In the genomic region with DNA sequence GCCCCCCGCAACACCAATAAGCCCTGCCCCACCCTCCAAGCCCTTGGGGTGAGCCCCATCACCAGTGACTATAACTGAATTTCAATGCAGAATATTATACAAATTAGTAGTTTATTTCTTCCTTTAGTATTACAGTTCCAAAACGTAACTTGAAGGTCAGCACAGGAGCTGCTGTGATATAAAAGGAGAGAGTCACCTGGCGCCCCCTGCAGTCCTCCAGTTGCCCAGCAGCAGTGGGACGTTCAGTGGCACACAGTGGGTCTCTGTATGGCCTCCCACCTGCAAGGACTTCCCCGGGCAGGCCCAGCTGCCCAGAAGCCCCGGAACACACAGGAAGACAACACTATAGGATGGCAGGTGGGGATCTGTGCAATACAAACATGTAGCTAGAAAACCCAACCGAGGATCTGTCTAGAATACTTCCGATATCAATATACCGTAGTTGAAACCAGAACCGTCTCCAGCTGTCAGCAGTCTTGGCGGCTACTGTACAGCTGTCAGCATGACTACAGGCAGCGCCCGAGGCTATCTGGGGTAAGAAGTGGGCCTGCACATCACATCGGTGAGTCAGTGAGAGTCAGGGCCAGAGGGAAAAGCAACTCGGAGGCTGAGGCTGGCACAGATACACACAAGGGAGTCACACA, we compare ENCODE assay signal across 8 cellular contexts.
DNase-seq lines count a peak whose midpoint lies in the region; ATAC-seq, FAIRE-seq and TF ChIP-seq lines count a peak whose summit lies in the region.
"Not testable (repeated sequence)": the region's sequence is repeated elsewhere in the genome, so short reads cannot be mapped to it uniquely, and the experiment has no call there.

No MANE protein-coding gene starts in this region.

- H3K23ac ChIP-seq in mesendoderm (ENCODE audit: low read length), result not testable (repeated sequence)

- H3K9ac ChIP-seq in mesendoderm (ENCODE audit: low read length), result not testable (repeated sequence)

- not testable (repeated sequence) for H3K4me2 ChIP-seq in mesendoderm (ENCODE audit: low read length)

- H2AK5ac ChIP-seq in mesendoderm (ENCODE audit: low read length), result not testable (repeated sequence)

- not testable (repeated sequence) for H4K5ac ChIP-seq in mesendoderm (ENCODE audit: low read length)

- not testable (repeated sequence) for H4K8ac ChIP-seq in mesendoderm (ENCODE audit: low read depth, low read length)

- FAIRE-seq in GM12892 (lab: Jason Lieb, UNC), result peak; percentile 76
- FAIRE-seq in bronchial epithelial cell (lab: Jason Lieb, UNC), result peak; percentile 72

- H2BK15ac ChIP-seq in mesendoderm (replicated peaks; ENCODE audit: low read depth), result not testable (repeated sequence)

- TF ChIP-seq CTCF in AG10803 (conservative IDR thresholded peaks at IDR 0.05; ENCODE audit: low read length); bronchial epithelial cell (IDR thresholded peaks at IDR 0.05; ENCODE audit: insufficient read depth, low read length, severe bottlenecking); foreskin fibroblast (IDR thresholded peaks at IDR 0.05; ENCODE audit: low read depth, low read length): not testable (repeated sequence)
- TF ChIP-seq CTCF in spleen (IDR thresholded peaks at IDR 0.05 in 8 of 11, conservative IDR thresholded peaks at IDR 0.05 in 3 of 11), result peak in 5 of 11 experiments; percentile 13 to 35 (median 33)

- H3K4me1 ChIP-seq in mesendoderm (ENCODE audit: control insufficient read depth, low read depth, low read length), result not testable (repeated sequence)
- peaks cover 25 to 80% (median 48%) of the 10 kb centered on the region in 6 donors for H3K4me1 ChIP-seq in spleen

- H2BK120ac ChIP-seq in mesendoderm (ENCODE audit: low read depth, low read length), result not testable (repeated sequence)

- H3K18ac ChIP-seq in mesendoderm (ENCODE audit: low read length), result not testable (repeated sequence)

- peak; percentile 83 for DNase-seq in AG10803 (ENCODE audit: low read depth)
- not testable (repeated sequence) for DNase-seq in GM12892 (ENCODE audit: insufficient read length)
- DNase-seq in NCI-H146 treated with DMSO at 0.1 percent for 48 hours (lab: John Stamatoyannopoulos, UW; ENCODE audit: unreplicated experiment), result peak; percentile 45
- peak; percentile 78 for DNase-seq in bronchial epithelial cell (ENCODE audit: low read depth)
- peak; percentile 82 to 90 for DNase-seq in foreskin fibroblast
- DNase-seq in mesendoderm, result peak; percentile 11
- DNase-seq in spleen, result peak; percentile 61

- H3K4me3 ChIP-seq in AG10803 (ENCODE audit: low read length); bronchial epithelial cell (ENCODE audit: low read depth, low read length); foreskin fibroblast (ENCODE audit: low read depth in 1 of 2, low read length in 2 of 2); mesendoderm (ENCODE audit: low read length); spleen: not testable (repeated sequence)

- H3K27me3 ChIP-seq in bronchial epithelial cell (ENCODE audit: control insufficient read depth, insufficient read depth, low read length); mesendoderm (ENCODE audit: insufficient read depth, low read length, poor library complexity); spleen (replicated peaks in 1 of 7): not testable (repeated sequence)

- peak; percentile 53 for ATAC-seq in SK-N-SH treated with all-trans-retinoic acid at 6 μM for 48 hours

- WGBS in mesendoderm (ENCODE audit: extremely low coverage, insufficient coverage, low lambda C conversion rate), result no CpG with 5 or more reads among the region's 15 CpGs
- WGBS in spleen, 5 donors, result 56 to 79% (median 73%) methylated on average over 12 to 15 of the region's 15 CpGs

- not testable (repeated sequence) for H3K36me3 ChIP-seq in bronchial epithelial cell (ENCODE audit: control insufficient read depth, insufficient read depth, low read length); mesendoderm (ENCODE audit: control insufficient read depth, insufficient read depth, low read length)
- H3K36me3 ChIP-seq in spleen, result peaks cover 0 to 74% (median 35%) of the 10 kb centered on the region in 6 donors

- H2BK5ac ChIP-seq in mesendoderm (ENCODE audit: low read length), result not testable (repeated sequence)

- not testable (repeated sequence) for H3K79me2 ChIP-seq in mesendoderm (ENCODE audit: control insufficient read depth, insufficient read depth, low read length)

- intact Hi-C loops in spleen (cut with DNase I; ENCODE audit: low total_unique reads), result not testable (repeated sequence)

- H3K79me1 ChIP-seq in mesendoderm (ENCODE audit: low read length), result not testable (repeated sequence)

- H3K4ac ChIP-seq in mesendoderm (ENCODE audit: low read depth, low read length), result not testable (repeated sequence)

- not testable (repeated sequence) for H3K27ac ChIP-seq in mesendoderm (ENCODE audit: low read depth, low read length)
- peak overlapping the region in 5 of 8 donors; percentile 64 to 80 (median 76) for H3K27ac ChIP-seq in spleen

- TF ChIP-seq POLR2A in GM12892 (IDR thresholded peaks at IDR 0.05; ENCODE audit: low read depth, low read length); spleen (IDR thresholded peaks at IDR 0.05): not testable (repeated sequence)

- not testable (repeated sequence) for H3K56ac ChIP-seq in mesendoderm (ENCODE audit: low read length)

- H3K9me3 ChIP-seq in spleen, result not testable (repeated sequence)
